Comparison of ENCODE assay signal across 34 cellular contexts in genomic region chr3:5994651-5995050, GRCh38.
"Had no signal": no experiment of that assay in that cellular context is flagged by ENCODE, and none has a peak within 500 bp of the region (broad histone marks: within the 10 kb centered on the region; RNA-seq: fewer than 3 reads in every experiment).

No MANE protein-coding gene starts in this region.

- FAIRE-seq: astrocyte, bronchial epithelial cell had no signal

- H3K4me1 ChIP-seq: esophagus squamous epithelium, gastroesophageal sphincter had no signal

- H3K4me3 ChIP-seq: coronary artery, dorsolateral prefrontal cortex, esophagus squamous epithelium, gastroesophageal sphincter had no signal

- H3K4me3 Mint-ChIP-seq: activated CD4-positive, alpha-beta memory T cell treated with anti-CD3 and anti-CD28 coated beads for 36 hours; activated CD4-positive, alpha-beta T cell treated with anti-CD3 and anti-CD28 coated beads for 36 hours; activated CD4-positive, alpha-beta T cell treated with anti-CD3 and anti-CD28 coated beads, Interleukin-2, amount 10 ng/mL, durations not matched to agents 24 days and 14 days; activated CD8-positive, alpha-beta memory T cell treated with anti-CD3 and anti-CD28 coated beads, Interleukin-2, amount 10 ng/mL, durations not matched to agents 7 days and 5 days; activated CD8-positive, alpha-beta T cell treated with anti-CD3 and anti-CD28 coated beads, Interleukin-2, amount 10 ng/mL, durations not matched to agents 7 days and 5 days; activated naive CD4-positive, alpha-beta T cell treated with anti-CD3 and anti-CD28 coated beads for 36 hours; activated naive CD4-positive, alpha-beta T cell treated with anti-CD3 and anti-CD28 coated beads, Interleukin-2, amount 50 U/mL, for 24 hours; activated naive CD8-positive, alpha-beta T cell treated with anti-CD3 and anti-CD28 coated beads, Interleukin-2, amount 10 ng/mL, durations not matched to agents 7 days and 5 days; activated T-helper 1 cell treated with anti-CD3 and anti-CD28 coated beads, Interleukin-12 subunit alpha, Interleukin-12 subunit beta, Interleukin-2, Interleukin-4 antibody, amounts not matched to agents 30 ng/mL and 10 ng/mL and 1 ng/mL, durations not matched to agents 14 hours and 24 hours and 36 hours; central memory CD8-positive, alpha-beta T cell; dendritic cell treated with granulocyte-macrophage colony-stimulating factor and Interleukin-4, amounts not matched to agents 40 ng/mL and 50 ng/mL, for 4 days; T-helper 17 cell; T-helper 2 cell treated with Interferon-gamma antibody and Interleukin-4, amounts not matched to agents 5 μg/mL and 100 μg/mL, for 36 hours had no signal

- DNase-seq: activated CD4-positive, alpha-beta memory T cell treated with anti-CD3 and anti-CD28 coated beads for 36 hours; activated CD4-positive, alpha-beta T cell treated with anti-CD3 and anti-CD28 coated beads for 36 hours; activated CD4-positive, alpha-beta T cell treated with anti-CD3 and anti-CD28 coated beads, Interleukin-2, amount 10 ng/mL, durations not matched to agents 24 days and 14 days; activated CD4-positive, CD25-positive, alpha-beta regulatory T cell; activated CD4-positive, CD25-positive, alpha-beta regulatory T cell treated with anti-CD3 and anti-CD28 coated beads, Interleukin-2, amount 50 U/mL, for 72 hours; activated CD8-positive, alpha-beta memory T cell treated with anti-CD3 and anti-CD28 coated beads, Interleukin-2, amount 10 ng/mL, durations not matched to agents 7 days and 5 days; activated CD8-positive, alpha-beta memory T cell treated with anti-CD3 and anti-CD28 coated beads, Interleukin-2, amount 50 U/mL, for 4 hours; activated CD8-positive, alpha-beta T cell treated with anti-CD3 and anti-CD28 coated beads, Interleukin-2, amount 10 ng/mL, durations not matched to agents 7 days and 5 days; activated effector memory CD4-positive, alpha-beta T cell treated with anti-CD3 and anti-CD28 coated beads, Interleukin-2, amount 50 U/mL, for 16 hours; activated naive CD4-positive, alpha-beta T cell treated with anti-CD3 and anti-CD28 coated beads for 36 hours; activated naive CD8-positive, alpha-beta T cell treated with anti-CD3 and anti-CD28 coated beads, Interleukin-2, amount 10 ng/mL, durations not matched to agents 7 days and 5 days; activated T-cell treated with anti-CD3 and anti-CD28 coated beads, Interleukin-2, amount 50 U/mL, for 1 hour; activated T-cell treated with anti-CD3 and anti-CD28 coated beads, Interleukin-2, amount 50 U/mL, for 48 hours; anterior cingulate cortex; brain microvascular endothelial cell; dorsolateral prefrontal cortex; effector memory CD4-positive, alpha-beta T cell; erythroblast; esophagus squamous epithelium; foreskin melanocyte; T-helper 1 cell; T-helper 17 cell; T1000; WERI-Rb-1 had no signal

- H3K27ac Mint-ChIP-seq: activated CD4-positive, alpha-beta memory T cell treated with anti-CD3 and anti-CD28 coated beads for 36 hours; activated CD4-positive, alpha-beta T cell treated with anti-CD3 and anti-CD28 coated beads for 36 hours; activated CD4-positive, alpha-beta T cell treated with anti-CD3 and anti-CD28 coated beads, Interleukin-2, amount 10 ng/mL, durations not matched to agents 24 days and 14 days; activated CD8-positive, alpha-beta memory T cell treated with anti-CD3 and anti-CD28 coated beads, Interleukin-2, amount 10 ng/mL, durations not matched to agents 7 days and 5 days; activated CD8-positive, alpha-beta T cell treated with anti-CD3 and anti-CD28 coated beads, Interleukin-2, amount 10 ng/mL, durations not matched to agents 7 days and 5 days; activated naive CD4-positive, alpha-beta T cell treated with anti-CD3 and anti-CD28 coated beads for 36 hours; activated naive CD4-positive, alpha-beta T cell treated with anti-CD3 and anti-CD28 coated beads, Interleukin-2, amount 50 U/mL, for 24 hours; activated naive CD8-positive, alpha-beta T cell treated with anti-CD3 and anti-CD28 coated beads, Interleukin-2, amount 10 ng/mL, durations not matched to agents 7 days and 5 days; activated T-helper 1 cell treated with anti-CD3 and anti-CD28 coated beads, Interleukin-12 subunit alpha, Interleukin-12 subunit beta, Interleukin-2, Interleukin-4 antibody, amounts not matched to agents 30 ng/mL and 10 ng/mL and 1 ng/mL, durations not matched to agents 14 hours and 24 hours and 36 hours; activated T-helper 2 cell treated with anti-CD3 and anti-CD28 coated beads, Interferon-gamma antibody, Interleukin-2, Interleukin-4, amounts not matched to agents 10 μg/mL and 5 μg/mL and 100 μg/mL, durations not matched to agents 14 hours and 24 hours and 36 hours; dendritic cell treated with granulocyte-macrophage colony-stimulating factor and Interleukin-4, amounts not matched to agents 40 ng/mL and 50 ng/mL, for 4 days; T-helper 17 cell; T-helper 2 cell treated with Interferon-gamma antibody and Interleukin-4, amounts not matched to agents 5 μg/mL and 100 μg/mL, for 36 hours had no signal

- H3K36me3 Mint-ChIP-seq: activated CD4-positive, alpha-beta memory T cell treated with anti-CD3 and anti-CD28 coated beads for 36 hours; activated CD8-positive, alpha-beta memory T cell treated with anti-CD3 and anti-CD28 coated beads, Interleukin-2, amount 10 ng/mL, durations not matched to agents 7 days and 5 days; activated naive CD4-positive, alpha-beta T cell treated with anti-CD3 and anti-CD28 coated beads, Interleukin-2, amount 50 U/mL, for 24 hours; activated naive CD8-positive, alpha-beta T cell treated with anti-CD3 and anti-CD28 coated beads, Interleukin-2, amount 10 ng/mL, durations not matched to agents 7 days and 5 days had no signal

- H3K27ac ChIP-seq: brain microvascular endothelial cell, coronary artery, dorsolateral prefrontal cortex, esophagus squamous epithelium, gastroesophageal sphincter, WERI-Rb-1 had no signal

- H3K36me3 ChIP-seq: brain microvascular endothelial cell, esophagus squamous epithelium, gastroesophageal sphincter, WERI-Rb-1 had no signal

- H3K9me3 ChIP-seq: esophagus squamous epithelium, gastroesophageal sphincter had no signal

- H3K27me3 Mint-ChIP-seq: activated CD4-positive, alpha-beta memory T cell treated with anti-CD3 and anti-CD28 coated beads for 36 hours; activated CD4-positive, alpha-beta T cell treated with anti-CD3 and anti-CD28 coated beads for 36 hours; activated CD4-positive, alpha-beta T cell treated with anti-CD3 and anti-CD28 coated beads, Interleukin-2, amount 10 ng/mL, durations not matched to agents 24 days and 14 days; activated CD8-positive, alpha-beta memory T cell treated with anti-CD3 and anti-CD28 coated beads, Interleukin-2, amount 10 ng/mL, durations not matched to agents 7 days and 5 days; activated naive CD4-positive, alpha-beta T cell treated with anti-CD3 and anti-CD28 coated beads, Interleukin-2, amount 50 U/mL, for 24 hours; activated naive CD8-positive, alpha-beta T cell treated with anti-CD3 and anti-CD28 coated beads, Interleukin-2, amount 10 ng/mL, durations not matched to agents 7 days and 5 days; central memory CD8-positive, alpha-beta T cell; dendritic cell treated with granulocyte-macrophage colony-stimulating factor and Interleukin-4, amounts not matched to agents 40 ng/mL and 50 ng/mL, for 4 days; T-helper 17 cell had no signal

- H3K4me1 Mint-ChIP-seq: activated CD4-positive, alpha-beta T cell treated with anti-CD3 and anti-CD28 coated beads for 36 hours; activated CD4-positive, alpha-beta T cell treated with anti-CD3 and anti-CD28 coated beads, Interleukin-2, amount 10 ng/mL, durations not matched to agents 24 days and 14 days; activated CD8-positive, alpha-beta memory T cell treated with anti-CD3 and anti-CD28 coated beads, Interleukin-2, amount 10 ng/mL, durations not matched to agents 7 days and 5 days; activated naive CD4-positive, alpha-beta T cell treated with anti-CD3 and anti-CD28 coated beads, Interleukin-2, amount 50 U/mL, for 24 hours; activated naive CD8-positive, alpha-beta T cell treated with anti-CD3 and anti-CD28 coated beads, Interleukin-2, amount 10 ng/mL, durations not matched to agents 7 days and 5 days; central memory CD8-positive, alpha-beta T cell; T-helper 17 cell had no signal

- H3K9me3 Mint-ChIP-seq: activated naive CD4-positive, alpha-beta T cell treated with anti-CD3 and anti-CD28 coated beads for 36 hours had no signal

- H3K27me3 ChIP-seq: brain microvascular endothelial cell, dorsolateral prefrontal cortex, esophagus squamous epithelium, gastroesophageal sphincter had no signal

- ATAC-seq: activated CD4-positive, alpha-beta T cell treated with anti-CD3 and anti-CD28 coated beads for 36 hours; activated CD8-positive, alpha-beta memory T cell treated with anti-CD3 and anti-CD28 coated beads, Interleukin-2, amount 10 ng/mL, durations not matched to agents 7 days and 5 days; activated CD8-positive, alpha-beta T cell treated with anti-CD3 and anti-CD28 coated beads, Interleukin-2, amount 10 ng/mL, durations not matched to agents 7 days and 5 days; gastroesophageal sphincter; T-helper 17 cell had no signal
